Comparison of ENCODE assay signal across 44 cellular contexts in the genomic region with DNA sequence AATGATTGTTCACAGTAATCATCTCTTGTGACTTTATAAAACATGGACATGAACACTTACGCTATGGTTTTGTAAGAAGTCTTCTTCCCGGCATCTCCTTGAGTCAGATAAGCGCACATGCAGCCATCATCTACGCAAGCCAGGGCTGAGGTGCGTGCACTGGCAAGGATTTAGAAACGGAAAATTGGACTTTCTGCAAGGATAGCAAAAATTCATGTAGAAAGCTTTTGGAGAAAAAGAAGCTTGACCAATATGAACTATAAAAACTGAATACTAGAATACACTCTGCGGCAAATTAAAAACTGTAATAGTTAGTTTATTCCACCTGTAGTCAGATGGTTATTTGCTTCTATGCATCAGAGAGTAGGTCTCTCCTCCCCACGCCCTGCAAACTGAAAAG. TPM values are rescaled to one million over a fixed set of nuclear protein-coding genes. Genes with fewer than 3 reads are reported as not detected.
"Had no signal": no experiment of that assay in that cellular context is flagged by ENCODE, and none has a peak within 500 bp of the region (broad histone marks: within the 10 kb centered on the region; RNA-seq: fewer than 3 reads in every experiment).

No MANE protein-coding gene starts in this region.

- H3K27ac Mint-ChIP-seq: activated naive CD4-positive, alpha-beta T cell treated with anti-CD3 and anti-CD28 coated beads for 36 hours; activated naive CD4-positive, alpha-beta T cell treated with anti-CD3 and anti-CD28 coated beads, Interleukin-2, amount 10 ng/mL, durations not matched to agents 7 days and 5 days; activated naive CD4-positive, alpha-beta T cell treated with anti-CD3 and anti-CD28 coated beads, Interleukin-2, amount 50 U/mL, for 24 hours; activated naive CD4-positive, alpha-beta T cell treated with anti-CD3 and anti-CD28 coated beads, Interleukin-2, amount 50 U/mL, for 72 hours; activated naive CD8-positive, alpha-beta T cell; activated naive CD8-positive, alpha-beta T cell treated with anti-CD3 and anti-CD28 coated beads for 36 hours; activated naive CD8-positive, alpha-beta T cell treated with anti-CD3 and anti-CD28 coated beads, Interleukin-2, amount 10 ng/mL, durations not matched to agents 7 days and 5 days; activated naive CD8-positive, alpha-beta T cell treated with anti-CD3 and anti-CD28 coated beads, Interleukin-2, amount 50 U/mL, for 24 hours; activated T-cell treated with anti-CD3 and anti-CD28 coated beads, Interleukin-2, amount 50 U/mL, for 24 hours; activated T-cell treated with anti-CD3 and anti-CD28 coated beads, Interleukin-2, amount 50 U/mL, for 72 hours; activated T-helper 1 cell treated with anti-CD3 and anti-CD28 coated beads, Interleukin-12 subunit alpha, Interleukin-12 subunit beta, Interleukin-2, Interleukin-4 antibody, amounts not matched to agents 30 ng/mL and 10 ng/mL and 1 ng/mL, durations not matched to agents 14 hours and 24 hours and 36 hours; activated T-helper 17 cell treated with anti-CD3 and anti-CD28 coated beads, Interleukin-2, amount 50 U/mL, for 72 hours; activated T-helper 2 cell treated with anti-CD3 and anti-CD28 coated beads, Interferon-gamma antibody, Interleukin-2, Interleukin-4, amounts not matched to agents 10 μg/mL and 5 μg/mL and 100 μg/mL, durations not matched to agents 14 hours and 24 hours and 36 hours; brain had no signal

- H3K9me3 ChIP-seq: adrenal gland, ascending aorta, body of pancreas, breast epithelium had no signal

- H3K4me1 ChIP-seq: adrenal gland, ascending aorta, body of pancreas, breast epithelium had no signal

- H3K27me3 ChIP-seq: adrenal gland, ascending aorta, body of pancreas, brain microvascular endothelial cell, cardiac muscle cell had no signal

- H3K36me3 Mint-ChIP-seq: activated naive CD4-positive, alpha-beta T cell treated with anti-CD3 and anti-CD28 coated beads, Interleukin-2, amount 10 ng/mL, durations not matched to agents 7 days and 5 days; activated naive CD4-positive, alpha-beta T cell treated with anti-CD3 and anti-CD28 coated beads, Interleukin-2, amount 50 U/mL, for 24 hours; activated naive CD4-positive, alpha-beta T cell treated with anti-CD3 and anti-CD28 coated beads, Interleukin-2, amount 50 U/mL, for 72 hours; activated naive CD8-positive, alpha-beta T cell; activated naive CD8-positive, alpha-beta T cell treated with anti-CD3 and anti-CD28 coated beads for 36 hours; brain had no signal

- ATAC-seq: activated naive CD4-positive, alpha-beta T cell treated with anti-CD3 and anti-CD28 coated beads, Interleukin-2, amount 50 U/mL, for 72 hours; activated naive CD8-positive, alpha-beta T cell treated with anti-CD3 and anti-CD28 coated beads, Interleukin-2, amount 50 U/mL, for 24 hours; activated T-cell treated with anti-CD3 and anti-CD28 coated beads, Interleukin-2, amount 50 U/mL, for 4 hours; activated T-cell treated with anti-CD3 and anti-CD28 coated beads, Interleukin-2, amount 50 U/mL, for 72 hours; activated T-helper 17 cell treated with anti-CD3 and anti-CD28 coated beads, Interleukin-2, amount 50 U/mL, for 72 hours; body of pancreas had no signal

- FAIRE-seq: astrocyte, bronchial epithelial cell had no signal

- H3K36me3 ChIP-seq: adrenal gland, ascending aorta, brain microvascular endothelial cell, breast epithelium, cardiac muscle cell had no signal

- H3K4me3 Mint-ChIP-seq: activated naive CD4-positive, alpha-beta T cell treated with anti-CD3 and anti-CD28 coated beads for 36 hours; activated naive CD4-positive, alpha-beta T cell treated with anti-CD3 and anti-CD28 coated beads, Interleukin-2, amount 10 ng/mL, durations not matched to agents 7 days and 5 days; activated naive CD4-positive, alpha-beta T cell treated with anti-CD3 and anti-CD28 coated beads, Interleukin-2, amount 50 U/mL, for 24 hours; activated naive CD8-positive, alpha-beta T cell; activated naive CD8-positive, alpha-beta T cell treated with anti-CD3 and anti-CD28 coated beads for 36 hours; activated naive CD8-positive, alpha-beta T cell treated with anti-CD3 and anti-CD28 coated beads, Interleukin-2, amount 10 ng/mL, durations not matched to agents 7 days and 5 days; activated naive CD8-positive, alpha-beta T cell treated with anti-CD3 and anti-CD28 coated beads, Interleukin-2, amount 50 U/mL, for 24 hours; activated T-cell treated with anti-CD3 and anti-CD28 coated beads, Interleukin-2, amount 50 U/mL, for 24 hours; activated T-cell treated with anti-CD3 and anti-CD28 coated beads, Interleukin-2, amount 50 U/mL, for 4 hours; activated T-cell treated with anti-CD3 and anti-CD28 coated beads, Interleukin-2, amount 50 U/mL, for 72 hours; activated T-helper 1 cell treated with anti-CD3 and anti-CD28 coated beads, Interleukin-12 subunit alpha, Interleukin-12 subunit beta, Interleukin-2, Interleukin-4 antibody, amounts not matched to agents 30 ng/mL and 10 ng/mL and 1 ng/mL, durations not matched to agents 14 hours and 24 hours and 36 hours; activated T-helper 17 cell treated with anti-CD3 and anti-CD28 coated beads, Interleukin-2, amount 50 U/mL, for 72 hours; brain; central memory CD8-positive, alpha-beta T cell had no signal

- H3K27ac ChIP-seq: adrenal gland, ascending aorta, body of pancreas, brain microvascular endothelial cell, breast epithelium, cardiac muscle cell had no signal

- H3K9me3 Mint-ChIP-seq: activated naive CD4-positive, alpha-beta T cell treated with anti-CD3 and anti-CD28 coated beads for 36 hours; activated naive CD4-positive, alpha-beta T cell treated with anti-CD3 and anti-CD28 coated beads, Interleukin-2, amount 10 ng/mL, durations not matched to agents 7 days and 5 days; activated naive CD4-positive, alpha-beta T cell treated with anti-CD3 and anti-CD28 coated beads, Interleukin-2, amount 50 U/mL, for 24 hours; activated naive CD4-positive, alpha-beta T cell treated with anti-CD3 and anti-CD28 coated beads, Interleukin-2, amount 50 U/mL, for 72 hours; activated naive CD8-positive, alpha-beta T cell treated with anti-CD3 and anti-CD28 coated beads for 36 hours; activated naive CD8-positive, alpha-beta T cell treated with anti-CD3 and anti-CD28 coated beads, Interleukin-2, amount 50 U/mL, for 24 hours; activated T-cell treated with anti-CD3 and anti-CD28 coated beads, Interleukin-2, amount 50 U/mL, for 24 hours; activated T-cell treated with anti-CD3 and anti-CD28 coated beads, Interleukin-2, amount 50 U/mL, for 4 hours; activated T-cell treated with anti-CD3 and anti-CD28 coated beads, Interleukin-2, amount 50 U/mL, for 72 hours; activated T-helper 1 cell treated with anti-CD3 and anti-CD28 coated beads, Interleukin-12 subunit alpha, Interleukin-12 subunit beta, Interleukin-2, Interleukin-4 antibody, amounts not matched to agents 30 ng/mL and 10 ng/mL and 1 ng/mL, durations not matched to agents 14 hours and 24 hours and 36 hours; activated T-helper 17 cell treated with anti-CD3 and anti-CD28 coated beads, Interleukin-2, amount 50 U/mL, for 72 hours; activated T-helper 2 cell treated with anti-CD3 and anti-CD28 coated beads, Interferon-gamma antibody, Interleukin-2, Interleukin-4, amounts not matched to agents 10 μg/mL and 5 μg/mL and 100 μg/mL, durations not matched to agents 14 hours and 24 hours and 36 hours; brain; central memory CD8-positive, alpha-beta T cell had no signal

- DNase-seq: activated effector memory CD4-positive, alpha-beta T cell treated with anti-CD3 and anti-CD28 coated beads, Interleukin-2, amount 50 U/mL, for 16 hours; activated effector memory CD4-positive, alpha-beta T cell treated with Interleukin-2 at 50 U/mL for 16 hours; activated gamma-delta T cell; activated gamma-delta T cell treated with Interleukin-2 at 50 U/mL for 16 hours; activated naive CD4-positive, alpha-beta T cell; activated naive CD4-positive, alpha-beta T cell treated with anti-CD3 and anti-CD28 coated beads for 36 hours; activated naive CD4-positive, alpha-beta T cell treated with anti-CD3 and anti-CD28 coated beads, Interleukin-2, amount 10 ng/mL, durations not matched to agents 7 days and 5 days; activated naive CD4-positive, alpha-beta T cell treated with anti-CD3 and anti-CD28 coated beads, Interleukin-2, amount 50 U/mL, for 16 hours; activated naive CD4-positive, alpha-beta T cell treated with Interleukin-2 at 50 U/mL for 16 hours; activated naive CD8-positive, alpha-beta T cell treated with anti-CD3 and anti-CD28 coated beads for 36 hours; activated naive CD8-positive, alpha-beta T cell treated with anti-CD3 and anti-CD28 coated beads, Interleukin-2, amount 10 ng/mL, durations not matched to agents 7 days and 5 days; activated naive CD8-positive, alpha-beta T cell treated with anti-CD3 and anti-CD28 coated beads, Interleukin-2, amount 50 U/mL, for 24 hours; activated T-cell treated with anti-CD3 and anti-CD28 coated beads, Interleukin-2, amount 50 U/mL, for 1 hour; activated T-cell treated with anti-CD3 and anti-CD28 coated beads, Interleukin-2, amount 50 U/mL, for 24 hours; activated T-cell treated with anti-CD3 and anti-CD28 coated beads, Interleukin-2, amount 50 U/mL, for 4 hours; activated T-cell treated with anti-CD3 and anti-CD28 coated beads, Interleukin-2, amount 50 U/mL, for 48 hours; activated T-cell treated with anti-CD3 and anti-CD28 coated beads, Interleukin-2, amount 50 U/mL, for 72 hours; adrenal gland; amniotic stem cell; amygdala; anterior cingulate cortex; aorta; body of pancreas; brain microvascular endothelial cell; caudate nucleus; central memory CD4-positive, alpha-beta T cell; cerebellar nuclear complex had no signal

- H3K4me3 ChIP-seq: adrenal gland, ascending aorta, body of pancreas, breast epithelium, cardiac muscle cell had no signal

- H3K4me1 Mint-ChIP-seq: activated naive CD4-positive, alpha-beta T cell treated with anti-CD3 and anti-CD28 coated beads, Interleukin-2, amount 10 ng/mL, durations not matched to agents 7 days and 5 days; activated naive CD4-positive, alpha-beta T cell treated with anti-CD3 and anti-CD28 coated beads, Interleukin-2, amount 50 U/mL, for 24 hours; activated naive CD8-positive, alpha-beta T cell treated with anti-CD3 and anti-CD28 coated beads for 36 hours; activated naive CD8-positive, alpha-beta T cell treated with anti-CD3 and anti-CD28 coated beads, Interleukin-2, amount 10 ng/mL, durations not matched to agents 7 days and 5 days; activated naive CD8-positive, alpha-beta T cell treated with anti-CD3 and anti-CD28 coated beads, Interleukin-2, amount 50 U/mL, for 24 hours; activated T-helper 17 cell treated with anti-CD3 and anti-CD28 coated beads, Interleukin-2, amount 50 U/mL, for 72 hours; brain; central memory CD8-positive, alpha-beta T cell had no signal

RNA-seq across cellular contexts. Expression of a gene that starts 6.3 kb away (rescaled TPM):
- total RNA-seq: activated naive CD4-positive, alpha-beta T cell treated with anti-CD3 and anti-CD28 coated beads for 36 hours; activated naive CD4-positive, alpha-beta T cell treated with anti-CD3 and anti-CD28 coated beads, Interleukin-2, amount 50 U/mL, for 72 hours; activated naive CD8-positive, alpha-beta T cell treated with anti-CD3 and anti-CD28 coated beads for 36 hours; activated naive CD8-positive, alpha-beta T cell treated with anti-CD3 and anti-CD28 coated beads, Interleukin-2, amount 10 ng/mL, durations not matched to agents 7 days and 5 days; activated T-cell treated with anti-CD3 and anti-CD28 coated beads, Interleukin-2, amount 50 U/mL, for 4 hours; activated T-cell treated with anti-CD3 and anti-CD28 coated beads, Interleukin-2, amount 50 U/mL, for 72 hours; activated T-helper 1 cell treated with anti-CD3 and anti-CD28 coated beads, Interleukin-12 subunit alpha, Interleukin-12 subunit beta, Interleukin-2, Interleukin-4 antibody, amounts not matched to agents 30 ng/mL and 10 ng/mL and 1 ng/mL, durations not matched to agents 14 hours and 24 hours and 36 hours; activated T-helper 17 cell treated with anti-CD3 and anti-CD28 coated beads, Interleukin-2, amount 50 U/mL, for 72 hours; activated T-helper 2 cell treated with anti-CD3 and anti-CD28 coated beads, Interferon-gamma antibody, Interleukin-2, Interleukin-4, amounts not matched to agents 10 μg/mL and 5 μg/mL and 100 μg/mL, durations not matched to agents 14 hours and 24 hours and 36 hours; adrenal gland; aorta; ascending aorta; astrocyte; body of pancreas; breast epithelium; bronchial epithelial cell; cardiac muscle cell; cardiac septum; cerebellum; chondrocyte had no signal
- polyA plus RNA-seq: adipose tissue, adrenal gland, aorta, cardiac muscle cell had no signal
